Comparison of ENCODE assay signal across 16 cellular contexts in the genomic region with DNA sequence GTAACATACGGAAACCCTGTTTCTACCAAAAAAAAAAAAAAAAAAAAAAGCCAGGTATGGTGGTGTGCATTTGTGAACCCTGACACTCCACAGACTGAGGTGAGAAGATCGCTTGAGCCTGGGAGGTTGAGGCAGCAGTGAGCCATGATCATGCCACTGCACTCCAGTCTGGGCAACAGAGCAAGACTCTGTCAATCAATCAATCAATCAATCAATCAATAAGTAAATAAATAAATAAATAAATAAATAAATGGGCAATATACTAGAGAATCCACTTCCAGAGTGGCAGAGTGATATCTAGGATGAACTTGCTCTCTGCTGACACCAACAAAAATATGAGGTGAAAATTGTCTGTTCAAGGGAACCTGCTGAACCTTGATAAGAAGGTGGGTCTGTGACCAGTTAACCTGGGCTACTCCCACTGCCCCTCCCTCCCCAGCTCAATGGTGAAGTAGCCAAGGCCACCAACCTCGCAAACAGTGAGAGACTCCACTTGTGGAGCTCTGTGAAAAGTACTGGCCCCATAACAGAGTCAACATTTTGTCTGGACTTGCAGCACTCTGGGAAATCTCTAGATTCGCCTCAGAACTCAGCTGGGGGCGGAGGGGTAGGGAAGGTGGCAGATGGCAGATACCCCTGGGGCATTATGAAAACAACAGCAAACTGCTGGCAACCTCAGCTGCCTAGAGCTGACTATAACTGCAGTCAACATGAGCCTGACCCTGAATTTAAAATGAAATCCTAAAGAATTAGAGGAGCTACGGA.
"Had no signal": no experiment of that assay in that cellular context is flagged by ENCODE, and none has a peak within 500 bp of the region (broad histone marks: within the 10 kb centered on the region; RNA-seq: fewer than 3 reads in every experiment).

No MANE protein-coding gene starts in this region.

- DNase-seq: activated B cell treated with CpG ODN at 0.5 μM for 24 hours; activated CD4-positive, alpha-beta T cell treated with anti-CD3 and anti-CD28 coated beads, Interleukin-2, amount 10 ng/mL, durations not matched to agents 7 days and 5 days; activated naive CD4-positive, alpha-beta T cell; aorta; cortex of kidney; effector CD8-positive, alpha-beta T cell; foreskin keratinocyte; immature natural killer cell; lower lobe of right lung; stimulated activated CD4-positive, alpha-beta T cell treated with anti-CD3 and anti-CD28 coated beads, Interleukin-4, amount 100 ng/mL, for 1 hour; stimulated activated naive B cell treated with anti-CD40 and anti-IgM and Interleukin-4, amounts not matched to agents 10 μg/mL and 1 μg/mL and 100 μg/mL, for 72 hours; substantia nigra; transverse colon had no signal

- H3K36me3 Mint-ChIP-seq: immature natural killer cell had no signal

- H3K27me3 ChIP-seq: foreskin keratinocyte, transverse colon had no signal

- H3K4me3 ChIP-seq: lower lobe of right lung, transverse colon had no signal

- H3K9me3 ChIP-seq: lower lobe of right lung, transverse colon had no signal

- H3K4me1 ChIP-seq: foreskin keratinocyte, lower lobe of right lung, parathyroid adenoma had no signal

- H2AFZ ChIP-seq: parathyroid adenoma had no signal

- H3K27ac ChIP-seq: foreskin keratinocyte, lower lobe of right lung, parathyroid adenoma, transverse colon had no signal

- H3K9me3 Mint-ChIP-seq: immature natural killer cell had no signal

- H3K36me3 ChIP-seq: lower lobe of right lung, transverse colon had no signal

- H3K4me1 Mint-ChIP-seq: activated B cell treated with CpG ODN at 0.5 μM for 24 hours; immature natural killer cell; stimulated activated naive B cell treated with anti-CD40 and anti-IgM and Interleukin-4, amounts not matched to agents 10 μg/mL and 1 μg/mL and 100 μg/mL, for 72 hours had no signal

- H3K9ac ChIP-seq: parathyroid adenoma had no signal

- H3K4me3 Mint-ChIP-seq: activated B cell treated with CpG ODN at 0.5 μM for 24 hours; activated CD4-positive, alpha-beta T cell treated with anti-CD3 and anti-CD28 coated beads, Interleukin-2, amount 10 ng/mL, durations not matched to agents 7 days and 5 days; immature natural killer cell; mesothelial cell of epicardium; neural crest cell; stimulated activated naive B cell treated with anti-CD40 and anti-IgM and Interleukin-4, amounts not matched to agents 10 μg/mL and 1 μg/mL and 100 μg/mL, for 72 hours had no signal

- H3K79me2 ChIP-seq: parathyroid adenoma had no signal

- H3K27ac Mint-ChIP-seq: activated B cell treated with CpG ODN at 0.5 μM for 24 hours; activated CD4-positive, alpha-beta T cell treated with anti-CD3 and anti-CD28 coated beads, Interleukin-2, amount 10 ng/mL, durations not matched to agents 7 days and 5 days; immature natural killer cell; mesothelial cell of epicardium; stimulated activated naive B cell treated with anti-CD40 and anti-IgM and Interleukin-4, amounts not matched to agents 10 μg/mL and 1 μg/mL and 100 μg/mL, for 72 hours had no signal
